In genomic region chr10:133280391-133281059, GRCh38 we compare ENCODE assay signal across 1 cellular context.
TF ChIP-seq lines count a peak whose summit lies in the region.

No MANE protein-coding gene starts in this region.

TF ChIP-seq in HepG2, 621 proteins besides CTCF, POLR2A, EP300 and RAD21:
- TF ChIP-seq ZFP91 (CRISPR knock-in tag; IDR thresholded peaks at IDR 0.05; ENCODE audit: borderline replicate concordance), result no peak
- TF ChIP-seq MBD4 (IDR thresholded peaks at IDR 0.05; ENCODE audit: borderline replicate concordance, low read length), result no peak
- no peak for TF ChIP-seq ATF4 (CRISPR knock-in tag; IDR thresholded peaks at IDR 0.05)
- TF ChIP-seq JARID2 (CRISPR knock-in tag; IDR thresholded peaks at IDR 0.05; ENCODE audit: insufficient replicate concordance), result no peak
- TF ChIP-seq AGO2 (optimal IDR thresholded peaks at IDR 0.05; ENCODE audit: low read depth, low read length), result peak; percentile 24
- TF ChIP-seq CCAR2 (optimal IDR thresholded peaks at IDR 0.05; ENCODE audit: low read depth, low read length), result no peak
- no peak for TF ChIP-seq PHF5A (CRISPR knock-in tag; IDR thresholded peaks at IDR 0.05; ENCODE audit: low read depth, unreplicated experiment)
- no peak for TF ChIP-seq CSRNP2 (CRISPR knock-in tag; conservative IDR thresholded peaks at IDR 0.05; ENCODE audit: low read depth)
- no peak for TF ChIP-seq ZNF562 (CRISPR knock-in tag; IDR thresholded peaks at IDR 0.05; ENCODE audit: borderline replicate concordance)
TF ChIP-seq in HepG2: peak in this region for 1.
